In genomic region chr7:66740302-66740979, GRCh38 we compare ENCODE assay signal across 8 cellular contexts. TPM values are rescaled to one million over a fixed set of nuclear protein-coding genes. Genes with fewer than 3 reads are reported as not detected.
DNase-seq lines count a peak whose midpoint lies in the region; ATAC-seq and TF ChIP-seq lines count a peak whose summit lies in the region.

TSS of gene RABGEF1 (plus strand) at chr7:66740733. CDS start at chr7:66771900, 31,167 bp downstream.

- ATAC-seq in naive B cell (ENCODE audit: low read depth in 2 of 2) = peak; percentile 83 to 85
- peak; percentile 95 for ATAC-seq in stimulated activated effector memory CD8-positive, alpha-beta T cell treated with anti-CD3 and anti-CD28 coated beads, Interleukin-12 subunit alpha, Interleukin-12 subunit beta, amount 100 ng/mL, for 72 hours

- DNase-seq in EH (ENCODE audit: low read depth) = peak; percentile 94
- peak; percentile 96 for DNase-seq in H4 (ENCODE audit: low spot score)
- peak; percentile 71 for DNase-seq in LNCaP clone FGC (ENCODE audit: low read depth)
- DNase-seq in RPMI8226 = peak; percentile 99
- peak; percentile 95 to 96 for DNase-seq in activated T-helper 1 cell treated with anti-CD3 and anti-CD28 coated beads, Interleukin-2, amount 50 U/mL, for 16 hours (ENCODE audit: low read depth in 1 of 2, low spot score in 1 of 2)
- DNase-seq in fibroblast of gingiva (ENCODE audit: low read depth) = peak; percentile 93
- peak; percentile 98 for DNase-seq in naive B cell
- peak; percentile 91 to 98 for DNase-seq in stimulated activated effector memory CD8-positive, alpha-beta T cell treated with anti-CD3 and anti-CD28 coated beads, Interleukin-12 subunit alpha, Interleukin-12 subunit beta, amount 100 ng/mL, for 72 hours (ENCODE audit: low spot score in 2 of 2)

- H3K36me3 Mint-ChIP-seq in naive B cell = peaks cover 5 to 7% of the 10 kb centered on the region in 2 donors
- H3K36me3 Mint-ChIP-seq in stimulated activated effector memory CD8-positive, alpha-beta T cell treated with anti-CD3 and anti-CD28 coated beads, Interleukin-12 subunit alpha, Interleukin-12 subunit beta, amount 100 ng/mL, for 72 hours = peaks cover 53% of the 10 kb centered on the region

- H3K27ac Mint-ChIP-seq in naive B cell = peak within 1 kb of the TSS; percentile 95 to 99 (median 98)
- H3K27ac Mint-ChIP-seq in stimulated activated effector memory CD8-positive, alpha-beta T cell treated with anti-CD3 and anti-CD28 coated beads, Interleukin-12 subunit alpha, Interleukin-12 subunit beta, amount 100 ng/mL, for 72 hours = peak within 1 kb of the TSS; percentile 97

- H3K27me3 Mint-ChIP-seq in naive B cell = no peaks in the 10 kb centered on the region

- H3K4me3 ChIP-seq in LNCaP clone FGC (ENCODE audit: low read depth, low read length) = peak within 1 kb of the TSS; percentile 90

- peaks cover 33 to 80% (median 66%) of the 10 kb centered on the region in 3 donors for H3K4me1 Mint-ChIP-seq in naive B cell
- H3K4me1 Mint-ChIP-seq in stimulated activated effector memory CD8-positive, alpha-beta T cell treated with anti-CD3 and anti-CD28 coated beads, Interleukin-12 subunit alpha, Interleukin-12 subunit beta, amount 100 ng/mL, for 72 hours = peaks cover 32% of the 10 kb centered on the region

- H3K4me3 Mint-ChIP-seq in naive B cell = peak within 1 kb of the TSS; percentile 94 to 98 (median 97)
- peak within 1 kb of the TSS; percentile 94 for H3K4me3 Mint-ChIP-seq in stimulated activated effector memory CD8-positive, alpha-beta T cell treated with anti-CD3 and anti-CD28 coated beads, Interleukin-12 subunit alpha, Interleukin-12 subunit beta, amount 100 ng/mL, for 72 hours

- peaks cover 0 to 4% (median 0%) of the 10 kb centered on the region in 7 donors for H3K9me3 Mint-ChIP-seq in naive B cell
- H3K9me3 Mint-ChIP-seq in stimulated activated effector memory CD8-positive, alpha-beta T cell treated with anti-CD3 and anti-CD28 coated beads, Interleukin-12 subunit alpha, Interleukin-12 subunit beta, amount 100 ng/mL, for 72 hours = peaks cover 10% of the 10 kb centered on the region

- TF ChIP-seq CTCF in LNCaP clone FGC (IDR thresholded peaks at IDR 0.05; ENCODE audit: control insufficient read depth, extremely low read depth, insufficient read depth) = no peak

RNA-seq across cellular contexts. Expression of gene RABGEF1, which starts in this region (rescaled TPM):
- 28.2 and 34.0 TPM in 2 replicates for total RNA-seq in H4 (2014; rRNA removed; shearing (Covaris generic))
- polyA plus RNA-seq in naive B cell (ENCODE audit: low read depth in 6 of 6) = 10 to 100 TPM; 44.8 to 67.3 (median 55.9) TPM

Comparison
In these comparisons a context has a peak if more than half of its experiments do, and no peak if none do; other contexts are left out.
1. Peak in every context shown above with its lines: DNase-seq, ATAC-seq and H3K4me3 ChIP-seq.